ENCODE assay signal across 9 cellular contexts in the genomic region with DNA sequence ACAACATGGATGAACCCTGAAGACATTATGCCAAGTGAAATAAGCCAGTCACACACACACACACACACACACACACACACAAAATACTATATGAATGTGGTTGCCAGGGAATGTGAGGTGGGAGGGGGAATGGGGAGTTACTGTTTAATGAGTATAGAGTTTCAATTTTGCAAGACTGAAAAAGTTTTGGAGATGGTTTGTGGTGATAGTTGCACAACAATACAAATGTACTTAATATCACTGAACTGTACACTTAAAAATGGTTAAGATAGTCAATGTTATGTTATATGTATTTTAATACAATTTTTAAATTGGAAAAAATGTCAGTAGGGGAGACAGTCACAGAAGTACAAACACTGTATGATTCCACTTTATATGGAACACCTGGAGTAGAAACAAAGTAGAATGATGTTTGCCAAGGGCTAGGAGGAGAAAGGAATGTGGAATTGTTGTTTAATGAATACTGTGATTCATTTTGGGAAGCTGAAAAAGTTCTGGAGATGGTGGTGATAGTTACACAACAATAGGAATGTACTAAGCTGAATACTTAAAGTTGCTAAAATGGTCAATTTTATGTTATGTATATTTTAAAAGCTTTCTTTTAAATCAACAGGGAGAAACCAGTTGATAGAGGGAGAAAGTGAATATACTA.
DNase-seq lines count a peak whose midpoint lies in the region; ATAC-seq and TF ChIP-seq lines count a peak whose summit lies in the region.
"Had no signal": no experiment of that assay in that cellular context is flagged by ENCODE, and none has a peak within 500 bp of the region (broad histone marks: within the 10 kb centered on the region; RNA-seq: fewer than 3 reads in every experiment).

No MANE protein-coding gene starts in this region.

- peaks cover 56% of the 10 kb centered on the region for H3K36me3 Mint-ChIP-seq in central memory CD8-positive, alpha-beta T cell (ENCODE audit: insufficient read depth)
- peaks cover 63% of the 10 kb centered on the region for H3K36me3 Mint-ChIP-seq in nephron (ENCODE audit: low read depth)

- H3K27me3 Mint-ChIP-seq in central memory CD8-positive, alpha-beta T cell, result no peaks in the 10 kb centered on the region
- H3K27me3 Mint-ChIP-seq in nephron (ENCODE audit: low read depth), result peaks cover 3% of the 10 kb centered on the region

- peak overlapping the region; percentile 62 for H3K27ac Mint-ChIP-seq in central memory CD8-positive, alpha-beta T cell (ENCODE audit: low read depth)
- H3K27ac Mint-ChIP-seq in nephron, result peak overlapping the region; percentile 17 to 65 (median 47)

- no peak for TF ChIP-seq CTCF in nephron (IDR thresholded peaks at IDR 0.05; ENCODE audit: unreplicated experiment in 3 of 3)

- peak; percentile 43 for DNase-seq in GM04503 (ENCODE audit: low read depth)
- peak; percentile 71 to 77 for DNase-seq in NOMO-1 (lab: John Stamatoyannopoulos, UW; ENCODE audit: unreplicated experiment in 2 of 2)
- DNase-seq in central memory CD8-positive, alpha-beta T cell (ENCODE audit: low spot score in 2 of 2), result no peak
- DNase-seq in NCI-H345 treated with DMSO at 0.1 percent for 48 hours (lab: John Stamatoyannopoulos, UW; ENCODE audit: unreplicated experiment), result no peak
- no peak for DNase-seq in amniotic stem cell (lab: John Stamatoyannopoulos, UW)
- no peak for DNase-seq in substantia nigra (lab: John Stamatoyannopoulos, UW)
- DNase-seq: OCI-M1 had no signal

- no peak overlapping the region for H3K27ac ChIP-seq in substantia nigra (ENCODE audit: low read depth, low read length, poor library complexity, severe bottlenecking)

- H3K4me1 Mint-ChIP-seq in central memory CD8-positive, alpha-beta T cell, result peaks cover 56% of the 10 kb centered on the region
- H3K4me1 Mint-ChIP-seq in nephron, result peaks cover 17% of the 10 kb centered on the region

- no peak overlapping the region for H3K4me3 Mint-ChIP-seq in central memory CD8-positive, alpha-beta T cell
- H3K4me3 Mint-ChIP-seq in nephron, result no peak overlapping the region

- no peaks in the 10 kb centered on the region for H3K9me3 Mint-ChIP-seq in central memory CD8-positive, alpha-beta T cell
- H3K9me3 Mint-ChIP-seq in nephron, result peaks cover 10% of the 10 kb centered on the region

- no peak for ATAC-seq in central memory CD8-positive, alpha-beta T cell (replicated peaks; ENCODE audit: extremely low read depth, poor library complexity, severe bottlenecking)
- no peak for ATAC-seq in GM19023 (IDR thresholded peaks at IDR 0.05; ENCODE audit: unreplicated experiment)

Comparison
In these comparisons a context has a peak if more than half of its experiments do, and no peak if none do; other contexts are left out.
1. DNase-seq: peak in GM04503 (single experiment) and NOMO-1 (2 of 2); none in central memory CD8-positive, alpha-beta T cell (0 of 2), NCI-H345 treated with DMSO at 0.1 percent for 48 hours (single experiment), amniotic stem cell (single experiment) and substantia nigra (0 of 49).